In the genomic region with DNA sequence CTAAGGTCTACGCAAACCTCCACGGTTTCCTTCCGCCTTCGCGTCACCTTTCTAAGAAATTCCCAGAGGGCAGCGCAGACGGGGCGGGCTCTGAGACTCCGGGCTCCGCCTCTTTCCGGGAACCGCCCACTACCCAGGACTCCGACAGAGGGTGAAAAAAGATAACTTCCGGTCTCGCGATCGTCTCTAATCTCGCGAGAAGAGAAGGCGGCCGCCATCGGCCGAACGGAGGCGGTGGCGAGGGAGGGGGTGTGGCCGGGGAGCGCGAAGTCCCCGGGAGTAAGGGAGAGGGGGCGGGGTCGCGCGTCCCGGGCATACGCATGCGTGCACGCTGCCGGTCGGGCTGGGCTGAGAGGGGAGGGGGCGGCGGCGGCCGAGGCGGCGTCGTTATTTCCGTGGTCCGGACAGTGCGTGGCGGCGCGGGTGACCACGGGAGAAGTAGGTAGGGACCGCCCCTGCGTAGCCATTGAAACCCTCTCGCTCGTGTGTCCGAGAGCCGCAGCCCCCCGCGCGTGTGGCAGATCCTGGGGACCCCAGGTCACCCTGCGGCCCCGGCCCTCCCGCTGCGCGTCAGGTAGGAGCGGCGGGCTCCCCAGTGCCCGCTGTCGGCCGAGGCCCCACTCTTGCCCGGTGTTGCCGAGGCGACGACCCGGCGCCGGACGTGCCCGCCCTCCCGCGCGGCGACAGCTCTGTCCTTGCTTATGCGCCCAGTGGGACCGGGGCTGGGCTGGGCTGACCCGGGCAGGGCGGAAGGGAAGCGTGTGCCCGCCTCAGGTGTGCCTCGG, we compare ENCODE assay signal across 8 cellular contexts. TPM values are rescaled to one million over a fixed set of nuclear protein-coding genes. Genes with fewer than 3 reads are reported as not detected.
A peak's percentile ranks its signal among the peaks of the same experiment; 100 is the strongest.
DNase-seq lines count a peak whose midpoint lies in the region; ATAC-seq, FAIRE-seq and TF ChIP-seq lines count a peak whose summit lies in the region.

A gene (plus strand): TSS at position 315 of the 785 bp plus-strand sequence. CDS start 1,014 bp downstream, outside the sequence.

- H3K27ac Mint-ChIP-seq in activated CD8-positive, alpha-beta memory T cell treated with anti-CD3 and anti-CD28 coated beads, Interleukin-2, amount 10 ng/mL, durations not matched to agents 7 days and 5 days = peak within 1 kb of the TSS; percentile 86

- H3K4me3 Mint-ChIP-seq in activated CD8-positive, alpha-beta memory T cell treated with anti-CD3 and anti-CD28 coated beads, Interleukin-2, amount 10 ng/mL, durations not matched to agents 7 days and 5 days = peak within 1 kb of the TSS; percentile 88

- peaks cover 39% of the 10 kb centered on the region for H3K36me3 ChIP-seq in NT2/D1 (ENCODE audit: insufficient read depth, insufficient read length, low read length)
- peaks cover 2 to 27% (median 10%) of the 10 kb centered on the region in 4 experiments; a peak in 5 of 8 replicates for H3K36me3 ChIP-seq in H1 (ENCODE audit: control insufficient read depth in 2 of 4, insufficient read depth in 4 of 4, low read length in 3 of 4)
- H3K36me3 ChIP-seq in mesenchymal stem cell (ENCODE audit: control insufficient read depth in 1 of 2, insufficient read depth in 2 of 2, low read depth in 1 of 2, low read length in 2 of 2) = peaks cover 0 to 29% of the 10 kb centered on the region in 2 experiments

- peaks cover 5% of the 10 kb centered on the region for H3K23me2 ChIP-seq in H1 (ENCODE audit: low read depth, low read length)

- peaks cover 23% of the 10 kb centered on the region for H3K4me1 Mint-ChIP-seq in activated CD8-positive, alpha-beta memory T cell treated with anti-CD3 and anti-CD28 coated beads, Interleukin-2, amount 10 ng/mL, durations not matched to agents 7 days and 5 days

- H3K4me3 ChIP-seq in NT2/D1 (ENCODE audit: insufficient read length, low read depth) (peak within 1 kb of the TSS; percentile 95), H1 (ENCODE audit: extremely low read depth in 1 of 4, insufficient read depth in 2 of 4, low read depth in 3 of 4, low read length in 4 of 4) (peak within 1 kb of the TSS; percentile 88 to 93 (median 90)), mesenchymal stem cell (ENCODE audit: insufficient read depth in 1 of 2, low read depth in 1 of 2, low read length in 2 of 2) (peak within 1 kb of the TSS; percentile 94 to 100)

- H3K9ac ChIP-seq in NT2/D1 (ENCODE audit: insufficient read length, low read depth) = peak within 1 kb of the TSS; percentile 94
- H3K9ac ChIP-seq in H1 (replicated peaks in 1 of 4; ENCODE audit: extremely low read depth in 1 of 4, low read depth in 3 of 4, low read length in 3 of 4) = peak within 1 kb of the TSS; percentile 81 to 92 (median 84)
- peak within 1 kb of the TSS; percentile 94 for H3K9ac ChIP-seq in mesenchymal stem cell (ENCODE audit: low read length)

- CTCF ChIA-PET in activated CD8-positive, alpha-beta memory T cell treated with anti-CD3 and anti-CD28 coated beads, Interleukin-2, amount 10 ng/mL, durations not matched to agents 7 days and 5 days (lab: Charles Lee) = interaction anchor here (1.0 to 1.3 kb wide), 2 partner anchors 10 to 33 kb away, joined by 3 to 5 read pairs; no protein-coding TSS in a partner anchor
- CTCF ChIA-PET in H1 (lab: Charles Lee; ENCODE audit: partially characterized antibody) = interaction anchor here (1.2 to 2.3 kb wide), 2 partner anchors 116 to 126 kb away, joined by 3 to 6 read pairs; no protein-coding TSS in a partner anchor

- H2BK12ac ChIP-seq in H1 (ENCODE audit: low read depth, low read length) = no peak within 1 kb of the TSS
- H2BK12ac ChIP-seq in mesenchymal stem cell (ENCODE audit: low read length in 2 of 2) = peak within 1 kb of the TSS in 1 of 2 experiments; percentile 77

- H3K4ac ChIP-seq in H1 (replicated peaks; ENCODE audit: insufficient read length, low read depth, low read length) (no peak within 1 kb of the TSS), mesenchymal stem cell (ENCODE audit: low read depth in 1 of 2, low read length in 2 of 2) (peak within 1 kb of the TSS; percentile 84 to 95)

- H3K14ac ChIP-seq in H1 (ENCODE audit: insufficient read length) = no peak within 1 kb of the TSS
- H3K14ac ChIP-seq in mesenchymal stem cell (ENCODE audit: low read length in 2 of 2) = peak within 1 kb of the TSS in 1 of 2 experiments; percentile 37

- no peaks in the 10 kb centered on the region for H3K27me3 Mint-ChIP-seq in activated CD8-positive, alpha-beta memory T cell treated with anti-CD3 and anti-CD28 coated beads, Interleukin-2, amount 10 ng/mL, durations not matched to agents 7 days and 5 days

- H3K36me3 Mint-ChIP-seq in activated CD8-positive, alpha-beta memory T cell treated with anti-CD3 and anti-CD28 coated beads, Interleukin-2, amount 10 ng/mL, durations not matched to agents 7 days and 5 days = peaks cover 17% of the 10 kb centered on the region

- H3K9me3 ChIP-seq in NT2/D1 (ENCODE audit: insufficient read depth, low read length) (no peaks in the 10 kb centered on the region), H1 (ENCODE audit: insufficient read depth in 2 of 2, low read depth in 1 of 2, low read length in 1 of 2) (no peaks in the 10 kb centered on the region), mesenchymal stem cell (ENCODE audit: control insufficient read depth, low read length) (no peaks in the 10 kb centered on the region)

- TF ChIP-seq EP300 in H1 (IDR thresholded peaks at IDR 0.05; ENCODE audit: borderline replicate concordance in 1 of 2, low read depth in 2 of 2, low read length in 2 of 2) = 0 out of 3 replicates have a peak, but pooled peaks of 1 of the 2 experiments have one; percentile 16

- H3K18ac ChIP-seq in H1 (ENCODE audit: extremely low read depth, low read length) (no peak within 1 kb of the TSS; the same call in none of the 2 replicates), mesenchymal stem cell (ENCODE audit: low read depth in 1 of 2, low read length in 2 of 2) (peak within 1 kb of the TSS; percentile 84 to 96)

- no peak within 1 kb of the TSS for H2AK5ac ChIP-seq in H1 (ENCODE audit: low read depth, low read length)
- peak within 1 kb of the TSS; percentile 23 for H2AK5ac ChIP-seq in mesenchymal stem cell (ENCODE audit: low read length, severe bottlenecking)

- no peak for TF ChIP-seq CTCF in H1 (IDR thresholded peaks at IDR 0.05; ENCODE audit: control extremely low read depth in 1 of 3, insufficient read depth in 1 of 3, low read depth in 1 of 3, low read length in 3 of 3)

- peak within 1 kb of the TSS; percentile 85 for H4K5ac ChIP-seq in H1 (ENCODE audit: insufficient read length, low read depth, low read length)

- H3K56ac ChIP-seq in H1 (replicated peaks; ENCODE audit: insufficient read length, low read depth, low read length) = peak within 1 kb of the TSS; percentile 85

- no peak within 1 kb of the TSS for H3K23ac ChIP-seq in H1 (ENCODE audit: insufficient read length)
- peak within 1 kb of the TSS; percentile 27 to 98 for H3K23ac ChIP-seq in mesenchymal stem cell (ENCODE audit: low read length in 2 of 2)

- FAIRE-seq in H1 (lab: Jason Lieb, UNC) = no peak

- H2BK120ac ChIP-seq in H1 (replicated peaks; ENCODE audit: low read depth, low read length) (no peak within 1 kb of the TSS), mesenchymal stem cell (ENCODE audit: low read depth, low read length) (no peak within 1 kb of the TSS)

- POLR2A ChIA-PET in H1 (lab: Charles Lee; ENCODE audit: partially characterized antibody) = interaction anchor here (0.6 to 1.3 kb wide), 10 partner anchors 10 to 199 kb away, joined by 3 to 8 read pairs (median 3); a partner anchor contains a TSS

- H2AFZ ChIP-seq in H1 (ENCODE audit: low read length) (peak within 1 kb of the TSS; percentile 9; the same call in 1 of the 2 replicates), mesenchymal stem cell (ENCODE audit: low read depth, low read length) (peak within 1 kb of the TSS; percentile 83)

- H2BK20ac ChIP-seq in H1 (ENCODE audit: low read length) = no peak within 1 kb of the TSS

- no peaks in the 10 kb centered on the region for H3K27me3 ChIP-seq in NT2/D1 (ENCODE audit: insufficient read depth, insufficient read length)
- H3K27me3 ChIP-seq in H1 (replicated peaks in 1 of 4; ENCODE audit: control insufficient read depth in 3 of 4, extremely low read depth in 1 of 4, insufficient read depth in 3 of 4, low read length in 3 of 4) = no peaks in the 10 kb centered on the region
- H3K27me3 ChIP-seq in mesenchymal stem cell (ENCODE audit: control insufficient read depth in 1 of 2, insufficient read depth in 1 of 2, low read length in 2 of 2) = no peaks in the 10 kb centered on the region

- peak within 1 kb of the TSS; percentile 88 for H4K8ac ChIP-seq in H1 (ENCODE audit: extremely low read depth, insufficient read depth, low read length)
- peak within 1 kb of the TSS; percentile 98 for H4K8ac ChIP-seq in mesenchymal stem cell (ENCODE audit: low read length)

- H4K91ac ChIP-seq in H1 (replicated peaks; ENCODE audit: insufficient read length, low read length) (peak within 1 kb of the TSS; percentile 63), mesenchymal stem cell (ENCODE audit: low read length) (peak within 1 kb of the TSS; percentile 97)

- TF ChIP-seq POLR2A in H1 (IDR thresholded peaks at IDR 0.05; ENCODE audit: control extremely low read depth in 1 of 2, low read depth in 2 of 2, low read length in 2 of 2) = peak; percentile 73 to 80; a peak in 2 of 3 replicates

- no peak for TF ChIP-seq RAD21 in H1 (IDR thresholded peaks at IDR 0.05 in 1 of 2, conservative IDR thresholded peaks at IDR 0.05 in 1 of 2; ENCODE audit: low read depth in 2 of 2, low read length in 2 of 2)

- H2BK15ac ChIP-seq in H1 (ENCODE audit: low read length) (no peak within 1 kb of the TSS), mesenchymal stem cell (ENCODE audit: low read depth, poor library complexity, severe bottlenecking) (peak within 1 kb of the TSS; percentile 97)

- H3K4me1 ChIP-seq in NT2/D1 (ENCODE audit: insufficient read depth, insufficient read length) (no peaks in the 10 kb centered on the region), H1 (replicated peaks in 1 of 4; ENCODE audit: control insufficient read depth in 3 of 4, insufficient read depth in 4 of 4, low read length in 3 of 4) (peaks cover 0 to 3% (median 0%) of the 10 kb centered on the region in 4 experiments; a peak in 2 of 7 replicates), mesenchymal stem cell (ENCODE audit: control insufficient read depth, insufficient read depth, low read depth, low read length) (no peaks in the 10 kb centered on the region)

- 2% methylated on average over 50 of the region's 93 CpGs; no CpG with 5 or more reads in 1 of the 2 experiments for WGBS in H1 (ENCODE audit: extremely low coverage in 1 of 2, insufficient coverage in 1 of 2, insufficient read length in 1 of 2, insufficient replicate concordance in 2 of 2, low coverage in 1 of 2, low lambda C conversion rate in 2 of 2, missing lambda C conversion rate in 1 of 2), 2 experiments
- under 1% methylated on average over 72 of the region's 93 CpGs for WGBS in mesenchymal stem cell

- H2BK5ac ChIP-seq in H1 (ENCODE audit: low read depth, low read length) (peak within 1 kb of the TSS; percentile 87; the same call in 1 of the 2 replicates), mesenchymal stem cell (ENCODE audit: low read depth, low read length, poor library complexity, severe bottlenecking) (peak within 1 kb of the TSS; percentile 74)

- peaks cover 12 to 45% of the 10 kb centered on the region in 2 experiments for H3K79me2 ChIP-seq in H1 (ENCODE audit: control insufficient read depth in 1 of 2, insufficient read depth in 2 of 2, low read length in 2 of 2)

- peak; percentile 93 for ATAC-seq in GM21381 (IDR thresholded peaks at IDR 0.05; ENCODE audit: unreplicated experiment)
- ATAC-seq in activated CD8-positive, alpha-beta memory T cell treated with anti-CD3 and anti-CD28 coated beads, Interleukin-2, amount 10 ng/mL, durations not matched to agents 7 days and 5 days = peak; percentile 89

- H3K27ac ChIP-seq in H1 (ENCODE audit: low read depth, low read length) = peak within 1 kb of the TSS; percentile 85
- H3K27ac ChIP-seq in mesenchymal stem cell (ENCODE audit: low read length, poor library complexity, severe bottlenecking) = peak within 1 kb of the TSS; percentile 90

- H3K79me1 ChIP-seq in H1 (ENCODE audit: low read depth, low read length) = no peaks in the 10 kb centered on the region
- peaks cover 3% of the 10 kb centered on the region for H3K79me1 ChIP-seq in mesenchymal stem cell (replicated peaks; ENCODE audit: low read length, poor library complexity, severe bottlenecking)

- no peaks in the 10 kb centered on the region for H3K9me3 Mint-ChIP-seq in activated CD8-positive, alpha-beta memory T cell treated with anti-CD3 and anti-CD28 coated beads, Interleukin-2, amount 10 ng/mL, durations not matched to agents 7 days and 5 days (ENCODE audit: low read depth)

- H3K4me2 ChIP-seq in H1 (ENCODE audit: insufficient read depth in 1 of 2, low read depth in 2 of 2, low read length in 2 of 2) (peak within 1 kb of the TSS; percentile 77 to 82), mesenchymal stem cell (ENCODE audit: low read length, poor library complexity, severe bottlenecking) (peak within 1 kb of the TSS; percentile 57)

- DNase-seq in COLO829 (ENCODE audit: low spot score) (peak; percentile 100), HUDEP-2 (lab: John Stamatoyannopoulos, UW; ENCODE audit: unreplicated experiment in 76 of 76) (peak; percentile 10 to 99 (median 97)), NT2/D1 (ENCODE audit: low read depth, low spot score) (peak; percentile 98), H1 (ENCODE audit: low read depth in 1 of 2, low spot score in 2 of 2) (peak; percentile 95 to 99), mesenchymal stem cell (peak; percentile 99)
- peak; percentile 99 for DNase-seq in activated CD8-positive, alpha-beta memory T cell treated with anti-CD3 and anti-CD28 coated beads, Interleukin-2, amount 10 ng/mL, durations not matched to agents 7 days and 5 days
- DNase-seq in stimulated activated CD8-positive, alpha-beta memory T cell treated with anti-CD3 and anti-CD28 coated beads, Interleukin-12 subunit alpha, Interleukin-12 subunit beta, amount 100 ng/mL, for 4 hours (ENCODE audit: low read depth) = peak; percentile 98

- H4K20me1 ChIP-seq in H1 (replicated peaks in 1 of 2; ENCODE audit: control insufficient read depth in 1 of 2, insufficient read depth in 2 of 2, low read length in 2 of 2) = peaks cover 0 to 3% of the 10 kb centered on the region in 2 experiments

RNA-seq across cellular contexts. Expression of the gene that starts here (rescaled TPM):
- 10 to 100 TPM; 25.5 to 27.7 TPM for total RNA-seq in activated CD8-positive, alpha-beta memory T cell treated with anti-CD3 and anti-CD28 coated beads, Interleukin-2, amount 10 ng/mL, durations not matched to agents 7 days and 5 days
- 30.9 and 35.2 TPM in 2 replicates for total RNA-seq in H1 (2021; fragmentation: NEBNext Ultra II Directional; extraction: Animal tissue kit (Norgen Biotek cat#: 25700))
- polyA plus RNA-seq in H1 (2011; rRNA removed) = 8.8 and 12.9 TPM in 2 replicates
- polyA plus RNA-seq in H1 (2011; cell fraction: cytosol; rRNA removed) = 19.2 TPM
- 14.7 TPM for polyA plus RNA-seq in H1 (2011; cell fraction: nucleus; rRNA removed)
- polyA plus RNA-seq in H1 (2012, experiment 1 of 2) = 15.5 to 35.0 TPM (median 22.0 TPM) in 4 replicates
- 2.7 TPM for polyA plus RNA-seq in H1 (2012, experiment 2 of 2)
- polyA plus RNA-seq in H1 (2013, experiment 1 of 2) = 27.1 TPM
- polyA plus RNA-seq in H1 (2013, experiment 2 of 2) = 27.9 TPM
- 23.4 and 36.6 TPM in 2 replicates for polyA minus RNA-seq in H1 (2011; rRNA and poly(A)+ RNA removed)
- 11.8 TPM for polyA minus RNA-seq in H1 (2011; cell fraction: cytosol; rRNA and poly(A)+ RNA removed)
- polyA minus RNA-seq in H1 (2011; cell fraction: nucleus; rRNA and poly(A)+ RNA removed) = 27.9 TPM
- 18.4 TPM for polyA plus RNA-seq in mesenchymal stem cell (2013, experiment 1 of 2)
- 18.6 TPM for polyA plus RNA-seq in mesenchymal stem cell (2013, experiment 2 of 2)

Comparison
In these comparisons a context has a peak if more than half of its experiments do, and no peak if none do; other contexts are left out.
1. Peak in every context shown above with its lines: DNase-seq, ATAC-seq, H3K4me3 ChIP-seq and H3K27ac ChIP-seq.